15 cellular contexts compared by ENCODE assay signal in genomic region chr2:23399674-23400261, GRCh38. TPM values are rescaled to one million over a fixed set of nuclear protein-coding genes. Genes with fewer than 3 reads are reported as not detected.
DNase-seq lines count a peak whose midpoint lies in the region; ATAC-seq, FAIRE-seq and TF ChIP-seq lines count a peak whose summit lies in the region.
"Had no signal": no experiment of that assay in that cellular context is flagged by ENCODE, and none has a peak within 500 bp of the region (broad histone marks: within the 10 kb centered on the region; RNA-seq: fewer than 3 reads in every experiment).

No MANE protein-coding gene starts in this region.

- no peaks in the 10 kb centered on the region for H4K20me1 ChIP-seq in GM12878 (ENCODE audit: control insufficient read depth, insufficient read depth)

- peak overlapping the region; percentile 64 for H3K4me2 ChIP-seq in GM12878 (ENCODE audit: control insufficient read depth, insufficient read depth)

- H3K9me3 Mint-ChIP-seq in stimulated activated effector memory CD8-positive, alpha-beta T cell treated with anti-CD3 and anti-CD28 coated beads, Interleukin-12 subunit alpha, Interleukin-12 subunit beta, amount 100 ng/mL, for 72 hours, result peaks cover 2% of the 10 kb centered on the region
- H3K9me3 Mint-ChIP-seq: naive B cell had no signal

- DNase-seq in GM20000 (ENCODE audit: low spot score), result peak; percentile 52
- peak; percentile 64 for DNase-seq in GM12878 (ENCODE audit: low read depth, low spot score)
- DNase-seq in epidermal melanocyte (ENCODE audit: insufficient read length, low spot score), result no peak
- DNase-seq in right atrium auricular region (ENCODE audit: low spot score), result no peak
- no peak for DNase-seq in activated CD4-positive, alpha-beta T cell treated with anti-CD3 and anti-CD28 coated beads, Interleukin-2, amount 50 U/mL, for 48 hours
- DNase-seq in stimulated activated effector memory CD8-positive, alpha-beta T cell treated with anti-CD3 and anti-CD28 coated beads, Interleukin-12 subunit alpha, Interleukin-12 subunit beta, amount 100 ng/mL, for 72 hours (ENCODE audit: low spot score in 2 of 2), result no peak
- DNase-seq: activated T-cell treated with anti-CD3 and anti-CD28 coated beads, Interleukin-2, amount 50 U/mL, for 1 hour; DMS 273 treated with DMSO at 0.1 percent for 48 hours; heart left ventricle; naive B cell; NCI-H2107; stimulated activated CD4-positive, alpha-beta T cell treated with anti-CD3 and anti-CD28 coated beads, Interleukin-2, amount 100 ng/mL, for 24 hours; T-helper 17 cell had no signal

- H3K79me2 ChIP-seq in GM12878 (ENCODE audit: control insufficient read depth, insufficient read depth, low read length), result peaks cover 6% of the 10 kb centered on the region

- intact Hi-C loops in GM12878 (cut with micrococcal nuclease; ENCODE audit: unreplicated experiment), result loop anchor here (5.0 kb wide), 2 partner anchors 53 to 202 kb away; no protein-coding TSS in a partner anchor

- FAIRE-seq in GM12878 (lab: Jason Lieb, UNC), result peak; percentile 71

- peak overlapping the region; percentile 63 for H2AFZ ChIP-seq in GM12878 (ENCODE audit: control insufficient read depth, low read depth, low read length)

- BruUV-seq in GM12878 (replicated peaks; lab: Mats Ljungman, UMichigan), result no TSS peak

- no peak for TF ChIP-seq POLR2A in GM12878 (IDR thresholded peaks at IDR 0.05; ENCODE audit: low read depth, low read length)

- ATAC-seq in GM18499 (IDR thresholded peaks at IDR 0.05; ENCODE audit: insufficient read depth, unreplicated experiment) (peak; percentile 68), HG03103 (IDR thresholded peaks at IDR 0.05; ENCODE audit: low read depth, unreplicated experiment) (peak; percentile 35), GM12878 (peak; percentile 88)
- ATAC-seq in stimulated activated effector memory CD8-positive, alpha-beta T cell treated with anti-CD3 and anti-CD28 coated beads, Interleukin-12 subunit alpha, Interleukin-12 subunit beta, amount 100 ng/mL, for 72 hours, result no peak
- ATAC-seq: heart left ventricle, T-helper 17 cell had no signal

- H3K36me3 ChIP-seq in GM12878 (ENCODE audit: control insufficient read depth in 2 of 2, insufficient read depth in 2 of 2, low read length in 1 of 2) (no peaks in the 10 kb centered on the region), right atrium auricular region (no peaks in the 10 kb centered on the region)
- H3K36me3 ChIP-seq: heart left ventricle had no signal

- POLR2A ChIA-PET in GM12878 (lab: Charles Lee), result interaction anchor here (0.7 to 1.4 kb wide), 4 partner anchors 15 to 214 kb away, joined by 3 to 8 read pairs (median 5); partner anchors contain the start of gene KLHL29

- CTCF ChIA-PET in GM12878 (lab: Yijun Ruan, JAX), result interaction anchor here (0.7 to 1.6 kb wide), 17 partner anchors 9 to 201 kb away, joined by 3 to 7 read pairs (median 3); no protein-coding TSS in a partner anchor

- H3K27me3 ChIP-seq in GM12878 (replicated peaks in 1 of 2; ENCODE audit: control insufficient read depth in 2 of 2, insufficient read depth in 2 of 2, low read length in 1 of 2) (no peaks in the 10 kb centered on the region), right atrium auricular region (no peaks in the 10 kb centered on the region)
- H3K27me3 ChIP-seq: heart left ventricle had no signal

- no peaks in the 10 kb centered on the region for H3K4me1 Mint-ChIP-seq in stimulated activated effector memory CD8-positive, alpha-beta T cell treated with anti-CD3 and anti-CD28 coated beads, Interleukin-12 subunit alpha, Interleukin-12 subunit beta, amount 100 ng/mL, for 72 hours

- H3K9ac ChIP-seq in GM12878 (ENCODE audit: control insufficient read depth, insufficient read depth, low read length), result no peak overlapping the region

- SMC1A ChIA-PET in GM12878 (lab: Charles Lee; ENCODE audit: uncharacterized antibody, unreplicated experiment), result interaction anchor here (0.7 to 2.6 kb wide), 11 partner anchors 9 to 55 kb away, joined by 3 to 16 read pairs (median 4); no protein-coding TSS in a partner anchor

- no peak overlapping the region for H3K4me3 ChIP-seq in GM12878
- no peak overlapping the region for H3K4me3 ChIP-seq in right atrium auricular region
- H3K4me3 ChIP-seq: heart left ventricle had no signal

- no peak for TF ChIP-seq CTCF in GM20000 (IDR thresholded peaks at IDR 0.05; ENCODE audit: extremely low read depth, missing control alignments)
- peak; percentile 47 to 57 (median 50); a peak in 5 of 6 replicates for TF ChIP-seq CTCF in GM12878 (IDR thresholded peaks at IDR 0.05 in 2 of 3, conservative IDR thresholded peaks at IDR 0.05 in 1 of 3; ENCODE audit: control insufficient read depth in 2 of 3, extremely low read depth in 1 of 3, insufficient read depth in 1 of 3, low read depth in 3 of 3, low read length in 3 of 3)
- no peak for TF ChIP-seq CTCF in right atrium auricular region (IDR thresholded peaks at IDR 0.05)

- H3K27ac Mint-ChIP-seq in stimulated activated effector memory CD8-positive, alpha-beta T cell treated with anti-CD3 and anti-CD28 coated beads, Interleukin-12 subunit alpha, Interleukin-12 subunit beta, amount 100 ng/mL, for 72 hours, result no peak overlapping the region
- H3K27ac Mint-ChIP-seq: naive B cell, T-helper 17 cell had no signal

- TF ChIP-seq EP300 in GM12878 (IDR thresholded peaks at IDR 0.05; ENCODE audit: borderline replicate concordance in 1 of 2, control insufficient read depth in 1 of 2, low read depth in 2 of 2, low read length in 2 of 2), result peak; percentile 25 to 28; a peak in 1 of 4 replicates

- peak; percentile 82 for TF ChIP-seq RAD21 in GM12878 (IDR thresholded peaks at IDR 0.05; ENCODE audit: insufficient read depth, low read depth, low read length)

- RAD21 ChIA-PET in GM12878 (lab: Charles Lee; ENCODE audit: unreplicated experiment), result interaction anchor here (0.6 to 2.2 kb wide), 11 partner anchors 9 to 88 kb away, joined by 3 to 12 read pairs (median 4); no protein-coding TSS in a partner anchor

- H3K4me3 Mint-ChIP-seq in stimulated activated effector memory CD8-positive, alpha-beta T cell treated with anti-CD3 and anti-CD28 coated beads, Interleukin-12 subunit alpha, Interleukin-12 subunit beta, amount 100 ng/mL, for 72 hours, result no peak overlapping the region
- H3K4me3 Mint-ChIP-seq: naive B cell, T-helper 17 cell had no signal

- WGBS in GM12878 (ENCODE audit: insufficient coverage, insufficient replicate concordance, low lambda C conversion rate, missing lambda C conversion rate), result 7% methylated on average over 10 of the region's 10 CpGs

- H3K4me1 ChIP-seq in GM12878 (ENCODE audit: control insufficient read depth, insufficient read depth, low read length) (peaks cover 23% of the 10 kb centered on the region), right atrium auricular region (peaks cover 0 to 11% of the 10 kb centered on the region in 2 donors)

- H3K36me3 Mint-ChIP-seq in stimulated activated effector memory CD8-positive, alpha-beta T cell treated with anti-CD3 and anti-CD28 coated beads, Interleukin-12 subunit alpha, Interleukin-12 subunit beta, amount 100 ng/mL, for 72 hours, result no peaks in the 10 kb centered on the region
- H3K36me3 Mint-ChIP-seq: naive B cell had no signal

- no peaks in the 10 kb centered on the region for H3K9me3 ChIP-seq in GM12878 (replicated peaks; ENCODE audit: control insufficient read depth, insufficient read depth, low read length)
- H3K9me3 ChIP-seq in right atrium auricular region, result no peaks in the 10 kb centered on the region
- H3K9me3 ChIP-seq: heart left ventricle had no signal

- in situ Hi-C loops in GM12878 (cut with MboI), result loop anchor here (25.0 kb wide), 1 partner anchor 963 kb away; the partner anchor contains the start of gene ITSN2

- H3K27ac ChIP-seq in GM12878 (ENCODE audit: control insufficient read depth, insufficient read depth), result peak overlapping the region; percentile 37; the same call in 1 of the 2 replicates
- no peak overlapping the region for H3K27ac ChIP-seq in right atrium auricular region
- H3K27ac ChIP-seq: heart left ventricle had no signal

TF ChIP-seq in GM12878, 131 proteins besides CTCF, POLR2A, EP300 and RAD21 (continues in another document):
- no peak for TF ChIP-seq STAT1 (conservative IDR thresholded peaks at IDR 0.05)
- TF ChIP-seq TAF1 (IDR thresholded peaks at IDR 0.05; ENCODE audit: borderline replicate concordance, low read depth, low read length), result no peak
- TF ChIP-seq NFXL1 (IDR thresholded peaks at IDR 0.05; ENCODE audit: borderline replicate concordance), result no peak
- peak; percentile 57; the same call in 1 of the 2 replicates for TF ChIP-seq SPI1 (IDR thresholded peaks at IDR 0.05; ENCODE audit: borderline replicate concordance, insufficient read depth, low read depth, low read length)
- TF ChIP-seq MAX (IDR thresholded peaks at IDR 0.05; ENCODE audit: low read depth, low read length), result no peak
- no peak for TF ChIP-seq SUZ12 (IDR thresholded peaks at IDR 0.05; ENCODE audit: unreplicated experiment)
- no peak for TF ChIP-seq NRF1 (conservative IDR thresholded peaks at IDR 0.05; ENCODE audit: low read depth, low read length)

RNA-seq across cellular contexts. Expression of gene KLHL29, which starts 14.8 kb away (rescaled TPM):
- 30.8 and 36.8 TPM in 2 replicates for total RNA-seq in GM12878 (2013; cell fraction: nucleolus; rRNA removed)
- 8.5 and 9.8 TPM in 2 replicates for total RNA-seq in GM12878 (2014; rRNA removed)
- 6.3 and 6.9 TPM in 2 replicates for total RNA-seq in GM12878 (2014; rRNA removed; fragmentation: Illumina TruSeq; extraction: Trizol)
- total RNA-seq in GM12878 (2021), result 17.9 and 19.5 TPM in 2 replicates
- polyA plus RNA-seq in GM12878 (2011; ENCODE audit: low read depth), result 3.9 TPM
- polyA plus RNA-seq in GM12878 (2011; rRNA removed), result 4.3 and 5.3 TPM in 2 replicates
- polyA plus RNA-seq in GM12878 (2011; cell fraction: cytosol; rRNA removed), result 5.4 and 7.7 TPM in 2 replicates
- 33.8 and 54.4 TPM in 2 replicates for polyA plus RNA-seq in GM12878 (2011; cell fraction: nucleus; rRNA removed)
- polyA plus RNA-seq in GM12878 (2012), result 5.1 and 6.7 TPM in 2 replicates
- 5.7 and 9.5 TPM in 2 replicates for polyA plus RNA-seq in GM12878 (2014; fragmentation: Illumina TruSeq; extraction: Trizol)
- 1 to 10 TPM; 1.4 to 2.2 TPM for polyA plus RNA-seq in GM12878 (2014; fragmentation: Nextera tagmentation; extraction: Ambion mirVana)
- 16.1 and 19.4 TPM in 2 replicates for polyA plus RNA-seq in GM12878 (2014; rRNA removed)
- 1 to 10 TPM; 2.5 to 2.7 TPM for polyA plus RNA-seq in GM12878 (2016; fragmentation: Nextera tagmentation; extraction: Ambion mirVana)
- 5.6 and 8.7 TPM in 2 replicates for polyA minus RNA-seq in GM12878 (2011; rRNA and poly(A)+ RNA removed)
- polyA minus RNA-seq in GM12878 (2011; cell fraction: cytosol; rRNA and poly(A)+ RNA removed), result 3.3 and 5.0 TPM in 2 replicates
- 7.9 and 19.0 TPM in 2 replicates for polyA minus RNA-seq in GM12878 (2011; cell fraction: nucleus; rRNA and poly(A)+ RNA removed)
- 1 to 10 TPM; 2.0 to 4.2 TPM for total RNA-seq in right atrium auricular region

Comparison
In these comparisons a context has a peak if more than half of its experiments do, and no peak if none do; other contexts are left out.
1. DNase-seq: peak in GM20000 (single experiment) and GM12878 (single experiment); none in epidermal melanocyte (single experiment), right atrium auricular region (single experiment), activated CD4-positive, alpha-beta T cell treated with anti-CD3 and anti-CD28 coated beads, Interleukin-2, amount 50 U/mL, for 48 hours (0 of 2) and stimulated activated effector memory CD8-positive, alpha-beta T cell treated with anti-CD3 and anti-CD28 coated beads, Interleukin-12 subunit alpha, Interleukin-12 subunit beta, amount 100 ng/mL, for 72 hours (0 of 2).
2. CTCF ChIP-seq: peak in GM12878 (3 of 3); none in GM20000 (single experiment) and right atrium auricular region (0 of 2).